ENCODE assay signal across 20 cellular contexts in the genomic region with DNA sequence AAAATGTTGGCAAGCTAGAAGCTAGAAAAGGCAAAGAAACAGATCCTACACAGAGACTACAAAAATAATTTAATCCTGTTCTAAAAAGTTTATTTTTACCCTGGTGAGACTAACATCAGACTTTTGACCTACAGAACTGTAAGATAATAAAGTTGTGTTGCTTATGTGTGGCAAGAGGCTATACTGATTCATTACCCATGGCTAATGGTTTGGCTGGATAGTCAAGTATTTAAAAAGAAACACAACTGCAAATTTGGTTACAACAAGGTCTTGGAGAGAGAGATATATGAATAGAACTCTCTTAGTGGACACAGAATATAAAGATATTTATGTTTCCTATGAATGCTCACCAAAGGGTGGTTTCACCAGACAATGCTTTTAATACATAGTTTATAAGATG.
DNase-seq lines count a peak whose midpoint lies in the region; ATAC-seq, FAIRE-seq and TF ChIP-seq lines count a peak whose summit lies in the region.
"Had no signal": no experiment of that assay in that cellular context is flagged by ENCODE, and none has a peak within 500 bp of the region (broad histone marks: within the 10 kb centered on the region; RNA-seq: fewer than 3 reads in every experiment).

No MANE protein-coding gene starts in this region.

- no peak overlapping the region for H3K27ac Mint-ChIP-seq in mesothelial cell of epicardium
- H3K27ac Mint-ChIP-seq: activated CD4-positive, alpha-beta memory T cell treated with anti-CD3 and anti-CD28 coated beads, Interleukin-2, amount 10 ng/mL, durations not matched to agents 7 days and 5 days had no signal

- peak overlapping the region; percentile 75 for H3K4me2 ChIP-seq in skeletal muscle satellite cell (ENCODE audit: low read length)

- no peaks in the 10 kb centered on the region for H3K27me3 Mint-ChIP-seq in mesothelial cell of epicardium (ENCODE audit: low read depth)
- H3K27me3 Mint-ChIP-seq: activated CD4-positive, alpha-beta memory T cell treated with anti-CD3 and anti-CD28 coated beads, Interleukin-2, amount 10 ng/mL, durations not matched to agents 7 days and 5 days had no signal

- no peaks in the 10 kb centered on the region for H3K36me3 Mint-ChIP-seq in mesothelial cell of epicardium

- H3K4me1 ChIP-seq in adipocyte (ENCODE audit: control insufficient read depth, insufficient read depth, low read length), result peaks cover 57% of the 10 kb centered on the region
- H3K4me1 ChIP-seq in skeletal muscle satellite cell (ENCODE audit: control insufficient read depth, insufficient read depth, low read length), result peaks cover 44% of the 10 kb centered on the region
- H3K4me1 ChIP-seq: lower lobe of right lung had no signal

- peak overlapping the region; percentile 71 for H3K4me3 ChIP-seq in adipocyte (ENCODE audit: low read length)
- no peak overlapping the region for H3K4me3 ChIP-seq in fibroblast of the aortic adventitia (ENCODE audit: low read depth, low read length)
- H3K4me3 ChIP-seq in skeletal muscle satellite cell (ENCODE audit: low read length), result peak overlapping the region; percentile 14
- H3K4me3 ChIP-seq: lower lobe of right lung had no signal

- H3K9me3 Mint-ChIP-seq in mesothelial cell of epicardium, result no peaks in the 10 kb centered on the region

- H3K9ac ChIP-seq in adipocyte (ENCODE audit: low read length) (peak overlapping the region; percentile 84), skeletal muscle satellite cell (ENCODE audit: low read depth, low read length) (peak overlapping the region; percentile 83)

- H3K36me3 ChIP-seq in adipocyte (ENCODE audit: control insufficient read depth, insufficient read depth, low read length, severe bottlenecking) (no peaks in the 10 kb centered on the region), skeletal muscle satellite cell (ENCODE audit: insufficient read depth, low read length) (no peaks in the 10 kb centered on the region)
- H3K36me3 ChIP-seq: lower lobe of right lung had no signal

- no peak for TF ChIP-seq CTCF in fibroblast of the aortic adventitia (IDR thresholded peaks at IDR 0.05; ENCODE audit: insufficient read depth, low read length)
- no peak for TF ChIP-seq CTCF in mesothelial cell of epicardium (IDR thresholded peaks at IDR 0.05; ENCODE audit: unreplicated experiment)

- H3K27me3 ChIP-seq in adipocyte (replicated peaks; ENCODE audit: control insufficient read depth, insufficient read depth, low read length), result no peaks in the 10 kb centered on the region
- no peaks in the 10 kb centered on the region for H3K27me3 ChIP-seq in skeletal muscle satellite cell (ENCODE audit: control insufficient read depth, insufficient read depth, low read length)

- H3K4me1 Mint-ChIP-seq in mesothelial cell of epicardium, result no peaks in the 10 kb centered on the region
- H3K4me1 Mint-ChIP-seq: activated CD4-positive, alpha-beta memory T cell treated with anti-CD3 and anti-CD28 coated beads, Interleukin-2, amount 10 ng/mL, durations not matched to agents 7 days and 5 days had no signal

- H3K4me3 Mint-ChIP-seq in mesothelial cell of epicardium, result no peak overlapping the region
- H3K4me3 Mint-ChIP-seq: activated CD4-positive, alpha-beta memory T cell treated with anti-CD3 and anti-CD28 coated beads, Interleukin-2, amount 10 ng/mL, durations not matched to agents 7 days and 5 days had no signal

- DNase-seq in GM04503 (ENCODE audit: low read depth) (peak; percentile 55), adipocyte (ENCODE audit: low read depth) (peak; percentile 24), fibroblast of the aortic adventitia (ENCODE audit: low read depth) (peak; percentile 59), mesothelial cell of epicardium (ENCODE audit: low spot score in 2 of 2, unreplicated experiment in 2 of 2) (no peak), RCC 7860 (ENCODE audit: low spot score) (no peak)
- DNase-seq: activated CD4-positive, alpha-beta memory T cell treated with anti-CD3 and anti-CD28 coated beads, Interleukin-2, amount 10 ng/mL, durations not matched to agents 7 days and 5 days; activated T-cell treated with anti-CD3 and anti-CD28 coated beads for 4 hours; AML-193; amygdala; GOT3; lower lobe of right lung; NCI-H1417; NCI-H2081 treated with DMSO at 0.1 percent for 48 hours; NCI-H510A treated with DMSO at 0.1 percent for 48 hours; stimulated activated CD4-positive, alpha-beta T cell treated with anti-CD3 and anti-CD28 coated beads, Interleukin-2, amount 100 ng/mL, for 48 hours; stimulated activated naive CD8-positive, alpha-beta T cell treated with anti-CD3 and anti-CD28 coated beads, Interleukin-15, Interleukin-2, amounts not matched to agents 100 U/mL and 50 U/mL, for 24 hours; T1000 had no signal

- H3K9me3 ChIP-seq in adipocyte (ENCODE audit: control insufficient read depth, low read length) (no peaks in the 10 kb centered on the region), skeletal muscle satellite cell (replicated peaks; ENCODE audit: low read length) (no peaks in the 10 kb centered on the region)
- H3K9me3 ChIP-seq: lower lobe of right lung had no signal

- no peak for ATAC-seq in GM18861 (IDR thresholded peaks at IDR 0.05; ENCODE audit: unreplicated experiment)
- ATAC-seq: activated CD4-positive, CD25-positive, alpha-beta regulatory T cell treated with anti-CD3 and anti-CD28 coated beads, Interleukin-2, amount 50 U/mL, for 24 hours; lower lobe of right lung; stimulated activated naive CD8-positive, alpha-beta T cell treated with anti-CD3 and anti-CD28 coated beads, Interleukin-15, Interleukin-2, amounts not matched to agents 100 U/mL and 50 U/mL, for 24 hours had no signal

- no peak for FAIRE-seq in RCC 7860 (lab: Jason Lieb, UNC)

Comparison
In these comparisons a context has a peak if more than half of its experiments do, and no peak if none do; other contexts are left out.
1. DNase-seq: peak in GM04503 (single experiment), adipocyte (single experiment) and fibroblast of the aortic adventitia (single experiment); none in mesothelial cell of epicardium (0 of 2) and RCC 7860 (single experiment).